In the genomic region with DNA sequence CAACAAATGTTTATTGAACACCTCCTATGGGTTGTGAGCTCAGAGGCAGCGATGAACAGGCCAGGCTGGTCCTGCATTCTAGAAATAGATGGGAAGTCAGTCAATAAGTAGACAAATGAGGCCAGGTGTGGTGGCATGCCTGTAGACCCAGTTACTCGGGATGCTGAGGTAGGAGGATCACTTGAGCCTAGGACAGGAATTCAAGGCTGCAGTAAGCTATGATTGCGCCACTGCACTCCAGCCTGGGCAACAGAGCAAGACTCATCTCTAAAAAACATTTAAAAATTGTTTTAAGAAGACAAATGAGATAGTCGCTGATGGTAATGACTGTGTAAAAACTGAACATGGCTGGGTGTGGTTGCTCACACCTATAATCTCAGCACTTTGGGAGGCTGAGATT, we compare ENCODE assay signal across 17 cellular contexts. TPM values are rescaled to one million over a fixed set of nuclear protein-coding genes. Genes with fewer than 3 reads are reported as not detected.
DNase-seq lines count a peak whose midpoint lies in the region; ATAC-seq and TF ChIP-seq lines count a peak whose summit lies in the region.
"Had no signal": no experiment of that assay in that cellular context is flagged by ENCODE, and none has a peak within 500 bp of the region (broad histone marks: within the 10 kb centered on the region; RNA-seq: fewer than 3 reads in every experiment).

No MANE protein-coding gene starts in this region.

- POLR2A ChIA-PET in A673 (lab: Charles Lee; ENCODE audit: low non-redundant PET): no interaction called here

- no TSS peak for BruUV-seq in A673 (replicated peaks; lab: Mats Ljungman, UMichigan)

- no peaks in the 10 kb centered on the region for H3K9me3 ChIP-seq in A673 (ENCODE audit: low read depth, low read length, poor library complexity, severe bottlenecking)
- H3K9me3 ChIP-seq: BE2C had no signal

- ATAC-seq in stimulated activated naive B cell treated with anti-CD40 and anti-IgM and Interleukin-4, amounts not matched to agents 10 μg/mL and 1 μg/mL and 100 μg/mL, for 72 hours (replicated peaks): no peak
- ATAC-seq in sciatic nerve: no peak
- ATAC-seq: GM12878 had no signal

- no peak for TF ChIP-seq CTCF in A673 (conservative IDR thresholded peaks at IDR 0.05; ENCODE audit: low read depth, low read length)
- no peak for TF ChIP-seq CTCF in CD14-positive monocyte (IDR thresholded peaks at IDR 0.05)

- H3K36me3 Mint-ChIP-seq in CD14-positive monocyte: peaks cover 8 to 17% of the 10 kb centered on the region in 2 donors
- peaks cover 2 to 7% of the 10 kb centered on the region in 2 donors for H3K36me3 Mint-ChIP-seq in stimulated activated naive B cell treated with anti-CD40 and anti-IgM and Interleukin-4, amounts not matched to agents 10 μg/mL and 1 μg/mL and 100 μg/mL, for 72 hours
- H3K36me3 Mint-ChIP-seq: CD4-positive, alpha-beta memory T cell had no signal

- intact Hi-C loops in A673 (cut with micrococcal nuclease; ENCODE audit: unreplicated experiment): no loop called here
- intact Hi-C loops in CD14-positive monocyte (cut with micrococcal nuclease): no loop called here
- intact Hi-C loops in sciatic nerve (cut with DNase I): no loop called here

- peaks cover 48% of the 10 kb centered on the region for H3K4me1 Mint-ChIP-seq in CD14-positive monocyte
- peaks cover 13 to 33% of the 10 kb centered on the region in 2 donors for H3K4me1 Mint-ChIP-seq in stimulated activated naive B cell treated with anti-CD40 and anti-IgM and Interleukin-4, amounts not matched to agents 10 μg/mL and 1 μg/mL and 100 μg/mL, for 72 hours
- H3K4me1 Mint-ChIP-seq: CD4-positive, alpha-beta memory T cell had no signal

- H3K27ac Mint-ChIP-seq in CD14-positive monocyte: peak overlapping the region; percentile 90 to 99 (median 99)
- H3K27ac Mint-ChIP-seq in stimulated activated naive B cell treated with anti-CD40 and anti-IgM and Interleukin-4, amounts not matched to agents 10 μg/mL and 1 μg/mL and 100 μg/mL, for 72 hours: peak overlapping the region; percentile 14
- H3K27ac Mint-ChIP-seq: H9 had no signal

- H3K9me3 Mint-ChIP-seq in CD14-positive monocyte: no peaks in the 10 kb centered on the region
- no peaks in the 10 kb centered on the region for H3K9me3 Mint-ChIP-seq in stimulated activated naive B cell treated with anti-CD40 and anti-IgM and Interleukin-4, amounts not matched to agents 10 μg/mL and 1 μg/mL and 100 μg/mL, for 72 hours
- H3K9me3 Mint-ChIP-seq: CD4-positive, alpha-beta memory T cell; H9 had no signal

- no peaks in the 10 kb centered on the region for H3K27me3 ChIP-seq in A673 (replicated peaks; ENCODE audit: insufficient read depth, low read depth, low read length, poor library complexity)
- H3K27me3 ChIP-seq: BE2C had no signal

- no peak overlapping the region for H3K27ac ChIP-seq in A673 (ENCODE audit: low read depth, low read length, poor library complexity, severe bottlenecking)
- H3K27ac ChIP-seq: C4-2B had no signal

- H3K4me3 ChIP-seq in A673 (ENCODE audit: low read depth, low read length, poor library complexity, severe bottlenecking): no peak overlapping the region
- H3K4me3 ChIP-seq: GM12878 had no signal

- DNase-seq in A673 (ENCODE audit: low spot score): peak; percentile 27
- no peak for DNase-seq in CD14-positive monocyte (ENCODE audit: low spot score)
- DNase-seq in NCI-H69 (lab: John Stamatoyannopoulos, UW): peak; percentile 2
- no peak for DNase-seq in stimulated activated naive B cell treated with anti-CD40 and anti-IgM and Interleukin-4, amounts not matched to agents 10 μg/mL and 1 μg/mL and 100 μg/mL, for 72 hours
- DNase-seq in sciatic nerve (ENCODE audit: low spot score): no peak
- DNase-seq in NCI-H128 (lab: John Stamatoyannopoulos, UW; ENCODE audit: unreplicated experiment): no peak
- DNase-seq in UCSD-AML1 (lab: John Stamatoyannopoulos, UW; ENCODE audit: unreplicated experiment): no peak
- DNase-seq: 8988T; BE2C; Calu3; CD4-positive, alpha-beta memory T cell; DMS79 treated with DMSO at 0.1 percent for 48 hours; GF-D8; H9 had no signal

- CTCF ChIA-PET in A673 (lab: Charles Lee): no interaction called here

- peaks cover 0 to 3% (median under 1%) of the 10 kb centered on the region in 3 donors for H3K27me3 Mint-ChIP-seq in CD14-positive monocyte (ENCODE audit: low read depth in 3 of 3)
- no peaks in the 10 kb centered on the region for H3K27me3 Mint-ChIP-seq in stimulated activated naive B cell treated with anti-CD40 and anti-IgM and Interleukin-4, amounts not matched to agents 10 μg/mL and 1 μg/mL and 100 μg/mL, for 72 hours
- H3K27me3 Mint-ChIP-seq: CD4-positive, alpha-beta memory T cell had no signal

- H3K4me1 ChIP-seq in A673 (ENCODE audit: insufficient read depth, low read length, poor library complexity, severe bottlenecking): no peaks in the 10 kb centered on the region
- H3K4me1 ChIP-seq: BE2C had no signal

- H3K36me3 ChIP-seq in A673 (ENCODE audit: insufficient read depth, low read length, poor library complexity, severe bottlenecking): no peaks in the 10 kb centered on the region
- H3K36me3 ChIP-seq: BE2C had no signal

- no peak overlapping the region for H3K4me3 Mint-ChIP-seq in CD14-positive monocyte
- no peak overlapping the region for H3K4me3 Mint-ChIP-seq in stimulated activated naive B cell treated with anti-CD40 and anti-IgM and Interleukin-4, amounts not matched to agents 10 μg/mL and 1 μg/mL and 100 μg/mL, for 72 hours
- H3K4me3 Mint-ChIP-seq: CD4-positive, alpha-beta memory T cell; H9 had no signal

RNA-seq across cellular contexts. Expression of gene RHO, which starts 4.4 kb away (rescaled TPM):
- total RNA-seq in A673 (2021): not detected in 2 replicates
- polyA plus RNA-seq in CD14-positive monocyte: not detected
- total RNA-seq in sciatic nerve: not detected
- total RNA-seq: Calu3; CD4-positive, alpha-beta memory T cell; GM12878; H1; H9 had no signal
- polyA plus RNA-seq: CD4-positive, alpha-beta memory T cell; GM12878; H1 had no signal

RNA-seq across cellular contexts. Expression of gene H1-8, which starts 18.9 kb away (rescaled TPM):
- total RNA-seq in A673 (2021) (not detected in 2 replicates), sciatic nerve (not detected)
- polyA plus RNA-seq in CD14-positive monocyte: not detected
- total RNA-seq: Calu3; CD4-positive, alpha-beta memory T cell; GM12878; H1; H9 had no signal
- polyA plus RNA-seq: CD4-positive, alpha-beta memory T cell; GM12878; H1 had no signal

Comparison
In these comparisons a context has a peak if more than half of its experiments do, and no peak if none do; other contexts are left out.
1. DNase-seq: peak in A673 (single experiment) and NCI-H69 (single experiment); none in CD14-positive monocyte (single experiment), stimulated activated naive B cell treated with anti-CD40 and anti-IgM and Interleukin-4, amounts not matched to agents 10 μg/mL and 1 μg/mL and 100 μg/mL, for 72 hours (single experiment), sciatic nerve (single experiment), NCI-H128 (single experiment) and UCSD-AML1 (single experiment).